ENCODE assay signal across 1 cellular context in genomic region chr6:43490523-43490939, GRCh38.
A peak's percentile ranks its signal among the peaks of the same experiment; 100 is the strongest.
TF ChIP-seq lines count a peak whose summit lies in the region.

No MANE protein-coding gene starts in this region.

TF ChIP-seq in HepG2, 621 proteins besides CTCF, POLR2A, EP300 and RAD21 (continued from another document and continues in another):
- TF ChIP-seq ZNF572 (CRISPR knock-in tag; IDR thresholded peaks at IDR 0.05): no peak
- TF ChIP-seq FIP1L1 (IDR thresholded peaks at IDR 0.05; ENCODE audit: borderline replicate concordance, insufficient read depth, low read depth, low read length): no peak
- TF ChIP-seq ZNF841 (CRISPR knock-in tag; IDR thresholded peaks at IDR 0.05; ENCODE audit: borderline replicate concordance): no peak
- no peak for TF ChIP-seq FOXC1 (CRISPR knock-in tag; IDR thresholded peaks at IDR 0.05; ENCODE audit: borderline replicate concordance)
- no peak for TF ChIP-seq AKAP8 (CRISPR knock-in tag; IDR thresholded peaks at IDR 0.05)
- no peak for TF ChIP-seq ZKSCAN1 (IDR thresholded peaks at IDR 0.05; ENCODE audit: low read length)
- no peak for TF ChIP-seq TAF15 (IDR thresholded peaks at IDR 0.05; ENCODE audit: low read depth, low read length, poor library complexity, severe bottlenecking)
- TF ChIP-seq ZFYVE20 (CRISPR knock-in tag; IDR thresholded peaks at IDR 0.05; ENCODE audit: borderline replicate concordance, low read depth): no peak
- TF ChIP-seq TRAFD1 (CRISPR knock-in tag; IDR thresholded peaks at IDR 0.05; ENCODE audit: borderline replicate concordance): no peak
- no peak for TF ChIP-seq BRD4 (CRISPR knock-in tag; IDR thresholded peaks at IDR 0.05)
- TF ChIP-seq YY1 (IDR thresholded peaks at IDR 0.05; ENCODE audit: insufficient read depth, insufficient replicate concordance, low read depth, low read length): no peak
- TF ChIP-seq NR0B2 (CRISPR knock-in tag; IDR thresholded peaks at IDR 0.05): no peak
- TF ChIP-seq ZNF615 (CRISPR knock-in tag; IDR thresholded peaks at IDR 0.05; ENCODE audit: borderline replicate concordance): no peak
- no peak for TF ChIP-seq NFATC3 (CRISPR knock-in tag; IDR thresholded peaks at IDR 0.05)
- TF ChIP-seq TSC22D2 (CRISPR knock-in tag; IDR thresholded peaks at IDR 0.05; ENCODE audit: borderline replicate concordance): no peak; the same call in 1 of the 2 replicates
- no peak for TF ChIP-seq ZNF335 (CRISPR knock-in tag; IDR thresholded peaks at IDR 0.05)
- TF ChIP-seq STAT6 (CRISPR knock-in tag; IDR thresholded peaks at IDR 0.05; ENCODE audit: borderline replicate concordance): no peak
- peak; percentile 86 for TF ChIP-seq FOXP4 (CRISPR knock-in tag; IDR thresholded peaks at IDR 0.05)
- no peak for TF ChIP-seq TFDP1 (CRISPR knock-in tag; IDR thresholded peaks at IDR 0.05; ENCODE audit: borderline replicate concordance)
- no peak for TF ChIP-seq NR1H2 (CRISPR knock-in tag; IDR thresholded peaks at IDR 0.05; ENCODE audit: borderline replicate concordance, low read depth)
- no peak for TF ChIP-seq JUNB (CRISPR knock-in tag; IDR thresholded peaks at IDR 0.05; ENCODE audit: borderline replicate concordance)
- no peak for TF ChIP-seq ZNF44 (CRISPR knock-in tag; IDR thresholded peaks at IDR 0.05)
- no peak for TF ChIP-seq ZXDC (CRISPR knock-in tag; IDR thresholded peaks at IDR 0.05)
- 0 out of 2 replicates have a peak, but pooled peaks have one; percentile 25 for TF ChIP-seq MTERF4 (CRISPR knock-in tag; IDR thresholded peaks at IDR 0.05)
- TF ChIP-seq PAXIP1 (CRISPR knock-in tag; conservative IDR thresholded peaks at IDR 0.05): no peak; the same call in 1 of the 2 replicates
- TF ChIP-seq ZNF784 (CRISPR knock-in tag; IDR thresholded peaks at IDR 0.05; ENCODE audit: borderline replicate concordance): no peak
- TF ChIP-seq CAMTA2 (CRISPR knock-in tag; IDR thresholded peaks at IDR 0.05; ENCODE audit: borderline replicate concordance): no peak
- no peak for TF ChIP-seq AKNA (CRISPR knock-in tag; IDR thresholded peaks at IDR 0.05; ENCODE audit: borderline replicate concordance)
- no peak for TF ChIP-seq ZNF75D (CRISPR knock-in tag; IDR thresholded peaks at IDR 0.05; ENCODE audit: borderline replicate concordance)
- peak; percentile 90 for TF ChIP-seq RARA (CRISPR knock-in tag; IDR thresholded peaks at IDR 0.05)
- peak; percentile 34; the same call in 1 of the 2 replicates for TF ChIP-seq ZNF143 (CRISPR knock-in tag; IDR thresholded peaks at IDR 0.05)
- no peak for TF ChIP-seq MTF2 (CRISPR knock-in tag; IDR thresholded peaks at IDR 0.05; ENCODE audit: borderline replicate concordance)
- no peak; the same call in 1 of the 2 replicates for TF ChIP-seq ZNF441 (CRISPR knock-in tag; IDR thresholded peaks at IDR 0.05; ENCODE audit: borderline replicate concordance)
